Comparison of ENCODE assay signal across 8 cellular contexts in genomic region chrX:130079824-130080406, GRCh38. TPM values are rescaled to one million over a fixed set of nuclear protein-coding genes. Genes with fewer than 3 reads are reported as not detected.
A peak's percentile ranks its signal among the peaks of the same experiment; 100 is the strongest.
DNase-seq lines count a peak whose midpoint lies in the region; ATAC-seq and TF ChIP-seq lines count a peak whose summit lies in the region.

No MANE protein-coding gene starts in this region.

- peaks cover 44% of the 10 kb centered on the region for H3K4me1 Mint-ChIP-seq in CD14-positive monocyte
- peaks cover 8% of the 10 kb centered on the region for H3K4me1 Mint-ChIP-seq in endodermal cell

- H3K36me3 ChIP-seq in H7 (replicated peaks; ENCODE audit: control insufficient read depth, insufficient read depth, low read length) (no peaks in the 10 kb centered on the region), endodermal cell (ENCODE audit: control insufficient read depth, insufficient read depth, low read length) (no peaks in the 10 kb centered on the region), thyroid gland (no peaks in the 10 kb centered on the region)

- H3K36me3 Mint-ChIP-seq in CD14-positive monocyte (peaks cover 21 to 35% of the 10 kb centered on the region in 2 donors), endodermal cell (ENCODE audit: low read depth) (no peaks in the 10 kb centered on the region)

- H3K9me3 Mint-ChIP-seq in CD14-positive monocyte = peaks cover 0 to 2% (median 0%) of the 10 kb centered on the region in 7 donors
- H3K9me3 Mint-ChIP-seq in endodermal cell = peaks cover 44% of the 10 kb centered on the region

- H3K4me1 ChIP-seq in endodermal cell (ENCODE audit: control insufficient read depth, insufficient read depth, low read length) (no peaks in the 10 kb centered on the region), thyroid gland (peaks cover 0 to 11% of the 10 kb centered on the region in 2 donors)

- 56 to 92% methylated on average over 2 to 9 of the region's 9 CpGs for WGBS in endodermal cell (ENCODE audit: insufficient coverage in 1 of 2, insufficient read length in 1 of 2), 2 experiments
- WGBS in thyroid gland, 2 donors = 51 to 57% methylated on average over 6 to 9 of the region's 9 CpGs

- intact Hi-C loops in CD14-positive monocyte (cut with micrococcal nuclease) (loop anchor here (2.0 to 5.0 kb wide), 4 partner anchors 41 to 112 kb away; partner anchors contain the start of gene AIFM1 (in 1 of the 2)), thyroid gland (cut with DNase I) (loop anchor here (5.0 kb wide), 1 partner anchor 112 kb away; no protein-coding TSS in a partner anchor)

- peaks cover 0 to 5% (median 0%) of the 10 kb centered on the region in 3 donors for H3K27me3 Mint-ChIP-seq in CD14-positive monocyte (ENCODE audit: low read depth in 3 of 3)
- peaks cover 6% of the 10 kb centered on the region for H3K27me3 Mint-ChIP-seq in endodermal cell (ENCODE audit: insufficient read depth)

- DNase-seq in CD14-positive monocyte (ENCODE audit: low spot score) = no peak
- peak; percentile 88 for DNase-seq in H7
- peak; percentile 48 for DNase-seq in NCI-H524 treated with DMSO at 0.1 percent for 48 hours (lab: John Stamatoyannopoulos, UW)
- peak; percentile 40 to 48 for DNase-seq in activated CD4-positive, alpha-beta T cell treated with anti-CD3 and anti-CD28 coated beads, Interleukin-2, amount 50 U/mL, for 4 hours
- peak; percentile 78 for DNase-seq in endodermal cell
- DNase-seq in middle frontal gyrus (ENCODE audit: extremely low spot score, low spot score) = peak; percentile 18
- peak; percentile 48 to 54 for DNase-seq in thyroid gland

- no peak for TF ChIP-seq POLR2A in thyroid gland (IDR thresholded peaks at IDR 0.05)

- H3K27ac ChIP-seq in endodermal cell (ENCODE audit: low read depth, low read length) = no peak overlapping the region
- no peak overlapping the region for H3K27ac ChIP-seq in thyroid gland

- no peak overlapping the region for H3K4me3 ChIP-seq in H7 (ENCODE audit: insufficient read depth, low read depth, low read length)
- no peak overlapping the region for H3K4me3 ChIP-seq in endodermal cell (ENCODE audit: low read length)
- no peak overlapping the region for H3K4me3 ChIP-seq in thyroid gland (replicated peaks in 1 of 3)

- no peaks in the 10 kb centered on the region for H3K9me3 ChIP-seq in endodermal cell (ENCODE audit: control insufficient read depth, low read length)
- no peaks in the 10 kb centered on the region for H3K9me3 ChIP-seq in thyroid gland

- no peak for ATAC-seq in GM21723 (IDR thresholded peaks at IDR 0.05; ENCODE audit: unreplicated experiment)

- H3K27ac Mint-ChIP-seq in CD14-positive monocyte (peak overlapping the region in 5 of 7 donors; percentile 58 to 79 (median 73)), endodermal cell (no peak overlapping the region)

- H3K4me3 Mint-ChIP-seq in CD14-positive monocyte = no peak overlapping the region
- H3K4me3 Mint-ChIP-seq in endodermal cell = no peak overlapping the region

- H3K27me3 ChIP-seq in H7 (ENCODE audit: control insufficient read depth, insufficient read depth, low read length) = no peaks in the 10 kb centered on the region; the same call in 1 of the 2 replicates
- no peaks in the 10 kb centered on the region for H3K27me3 ChIP-seq in endodermal cell (ENCODE audit: control insufficient read depth, insufficient read depth, low read length, poor library complexity, severe bottlenecking)
- no peaks in the 10 kb centered on the region for H3K27me3 ChIP-seq in thyroid gland

- peak; percentile 68 for TF ChIP-seq CTCF in CD14-positive monocyte (IDR thresholded peaks at IDR 0.05)
- peak; percentile 82 for TF ChIP-seq CTCF in endodermal cell (conservative IDR thresholded peaks at IDR 0.05)
- peak in 5 of 6 experiments; percentile 30 to 61 (median 59) for TF ChIP-seq CTCF in thyroid gland (IDR thresholded peaks at IDR 0.05)

- no peak overlapping the region for H3K9ac ChIP-seq in endodermal cell (ENCODE audit: extremely low read depth, low read length, poor library complexity, severe bottlenecking)

RNA-seq across cellular contexts. Expression of gene ELF4, which starts 30.4 kb away (rescaled TPM):
- 10 to 100 TPM; 10.4 to 20.5 TPM for polyA plus RNA-seq in CD14-positive monocyte
- total RNA-seq in H7 (2014; rRNA removed; shearing (Covaris generic)) = 3.7 and 4.3 TPM in 2 replicates
- 1 to 10 TPM; 2.8 to 3.8 TPM for total RNA-seq in endodermal cell
- 1.9 TPM for polyA plus RNA-seq in endodermal cell (2013, experiment 1 of 2)
- polyA plus RNA-seq in endodermal cell (2013, experiment 2 of 2) = 1.9 TPM
- total RNA-seq in thyroid gland = 1 to 10 TPM; 2.6 to 6.3 (median 3.8) TPM
